Comparison of ENCODE assay signal across 3 cellular contexts in genomic region chr1:13699936-13700520, GRCh38.
A peak's percentile ranks its signal among the peaks of the same experiment; 100 is the strongest.
TF ChIP-seq lines count a peak whose summit lies in the region.

TSS of gene PRDM2 (plus strand) at chr1:13700188. CDS start at chr1:13715606, 15,418 bp downstream.

TF ChIP-seq in liver, 16 proteins besides CTCF, POLR2A, EP300 and RAD21:
- TF ChIP-seq NR2F2 (IDR thresholded peaks at IDR 0.05) (no peak), HNF4G (IDR thresholded peaks at IDR 0.05) (no peak), MAX (IDR thresholded peaks at IDR 0.05) (no peak), SP1 (IDR thresholded peaks at IDR 0.05) (no peak), ZBTB33 (IDR thresholded peaks at IDR 0.05) (no peak), ATF3 (IDR thresholded peaks at IDR 0.05) (no peak), FOXA2 (IDR thresholded peaks at IDR 0.05) (no peak), HNF4A (conservative IDR thresholded peaks at IDR 0.05) (no peak), FOXA1 (IDR thresholded peaks at IDR 0.05) (no peak), YY1 (IDR thresholded peaks at IDR 0.05) (no peak), JUND (IDR thresholded peaks at IDR 0.05) (no peak)

TF ChIP-seq in HepG2, 621 proteins besides CTCF, POLR2A, EP300 and RAD21:
- TF ChIP-seq ZNF343 (CRISPR knock-in tag; IDR thresholded peaks at IDR 0.05) = no peak
- TF ChIP-seq, protein P1, sequence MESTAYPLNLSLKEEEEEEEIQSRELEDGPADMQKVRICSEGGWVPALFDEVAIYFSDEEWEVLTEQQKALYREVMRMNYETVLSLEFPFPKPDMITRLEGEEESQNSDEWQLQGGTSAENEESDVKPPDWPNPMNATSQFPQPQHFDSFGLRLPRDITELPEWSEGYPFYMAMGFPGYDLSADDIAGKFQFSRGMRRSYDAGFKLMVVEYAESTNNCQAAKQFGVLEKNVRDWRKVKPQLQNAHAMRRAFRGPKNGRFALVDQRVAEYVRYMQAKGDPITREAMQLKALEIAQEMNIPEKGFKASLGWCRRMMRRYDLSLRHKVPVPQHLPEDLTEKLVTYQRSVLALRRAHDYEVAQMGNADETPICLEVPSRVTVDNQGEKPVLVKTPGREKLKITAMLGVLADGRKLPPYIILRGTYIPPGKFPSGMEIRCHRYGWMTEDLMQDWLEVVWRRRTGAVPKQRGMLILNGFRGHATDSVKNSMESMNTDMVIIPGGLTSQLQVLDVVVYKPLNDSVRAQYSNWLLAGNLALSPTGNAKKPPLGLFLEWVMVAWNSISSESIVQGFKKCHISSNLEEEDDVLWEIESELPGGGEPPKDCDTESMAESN (CRISPR knock-in tag; conservative IDR thresholded peaks at IDR 0.05) = no peak
- no peak for TF ChIP-seq CENPT (CRISPR knock-in tag; IDR thresholded peaks at IDR 0.05; ENCODE audit: low read depth)
- TF ChIP-seq KDM5A (IDR thresholded peaks at IDR 0.05; ENCODE audit: borderline replicate concordance, low read length) = no peak
- no peak for TF ChIP-seq ZNF317 (CRISPR knock-in tag; IDR thresholded peaks at IDR 0.05)
- TF ChIP-seq ATF2 (CRISPR knock-in tag; IDR thresholded peaks at IDR 0.05) = no peak
- TF ChIP-seq ZFP37 (CRISPR knock-in tag; IDR thresholded peaks at IDR 0.05; ENCODE audit: borderline replicate concordance) = no peak
- no peak for TF ChIP-seq DNMT3B (CRISPR knock-in tag; conservative IDR thresholded peaks at IDR 0.05)
- no peak for TF ChIP-seq REPIN1 (CRISPR knock-in tag; IDR thresholded peaks at IDR 0.05; ENCODE audit: borderline replicate concordance, low read depth)
- TF ChIP-seq ZNF205 (CRISPR knock-in tag; IDR thresholded peaks at IDR 0.05) = no peak
- TF ChIP-seq SRSF1 (optimal IDR thresholded peaks at IDR 0.05; ENCODE audit: low read depth, low read length) = no peak
- TF ChIP-seq SP140L (CRISPR knock-in tag; IDR thresholded peaks at IDR 0.05; ENCODE audit: borderline replicate concordance) = no peak
- TF ChIP-seq ZNF30 (CRISPR knock-in tag; IDR thresholded peaks at IDR 0.05) = no peak
- no peak for TF ChIP-seq ZNF605 (CRISPR knock-in tag; IDR thresholded peaks at IDR 0.05)
- TF ChIP-seq CREB1 (IDR thresholded peaks at IDR 0.05) = no peak
- TF ChIP-seq CREB1 (CRISPR knock-in tag; IDR thresholded peaks at IDR 0.05) = no peak

TF ChIP-seq in SK-N-SH, 30 proteins besides CTCF, POLR2A, EP300 and RAD21:
- TF ChIP-seq IRF3 (IDR thresholded peaks at IDR 0.05; ENCODE audit: low read depth, low read length) = no peak
- peak; percentile 53; the same call in 1 of the 2 replicates for TF ChIP-seq GABPA (IDR thresholded peaks at IDR 0.05; ENCODE audit: low read depth)
- TF ChIP-seq YY1 (IDR thresholded peaks at IDR 0.05; ENCODE audit: low read depth) = peak; percentile 87
- TF ChIP-seq POLR2AphosphoS5 (IDR thresholded peaks at IDR 0.05; ENCODE audit: low read depth, low read length) = peak; percentile 43
- TF ChIP-seq TAF1 (IDR thresholded peaks at IDR 0.05; ENCODE audit: borderline replicate concordance, low read depth, low read length) = peak; percentile 77
- TF ChIP-seq, protein P2, sequence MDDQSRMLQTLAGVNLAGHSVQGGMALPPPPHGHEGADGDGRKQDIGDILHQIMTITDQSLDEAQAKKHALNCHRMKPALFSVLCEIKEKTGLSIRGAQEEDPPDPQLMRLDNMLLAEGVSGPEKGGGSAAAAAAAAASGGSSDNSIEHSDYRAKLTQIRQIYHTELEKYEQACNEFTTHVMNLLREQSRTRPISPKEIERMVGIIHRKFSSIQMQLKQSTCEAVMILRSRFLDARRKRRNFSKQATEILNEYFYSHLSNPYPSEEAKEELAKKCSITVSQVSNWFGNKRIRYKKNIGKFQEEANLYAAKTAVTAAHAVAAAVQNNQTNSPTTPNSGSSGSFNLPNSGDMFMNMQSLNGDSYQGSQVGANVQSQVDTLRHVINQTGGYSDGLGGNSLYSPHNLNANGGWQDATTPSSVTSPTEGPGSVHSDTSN (IDR thresholded peaks at IDR 0.05) = no peak
